In the genomic region with DNA sequence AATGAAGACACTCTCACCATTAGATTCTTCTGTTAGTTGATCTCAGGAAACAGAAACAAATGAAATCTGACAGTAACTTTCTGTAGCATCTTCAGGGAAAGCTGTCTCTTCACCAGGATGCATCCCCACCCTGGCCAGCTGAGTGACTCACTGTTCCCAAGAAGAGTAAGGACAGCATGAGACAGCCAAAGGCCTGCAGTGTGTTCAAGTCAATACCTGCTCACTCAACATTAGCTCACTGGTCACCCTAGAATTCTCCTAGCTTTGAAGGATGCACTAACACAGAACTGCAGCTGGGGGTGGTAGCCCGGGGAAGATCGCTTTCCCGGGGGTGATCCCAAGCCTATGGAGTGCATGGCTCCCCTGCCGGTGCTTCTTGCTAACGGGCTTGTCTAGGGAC, we compare ENCODE assay signal across 9 cellular contexts. TPM values are rescaled to one million over a fixed set of nuclear protein-coding genes. Genes with fewer than 3 reads are reported as not detected.
DNase-seq lines count a peak whose midpoint lies in the region; ATAC-seq and TF ChIP-seq lines count a peak whose summit lies in the region.
"Had no signal": no experiment of that assay in that cellular context is flagged by ENCODE, and none has a peak within 500 bp of the region (broad histone marks: within the 10 kb centered on the region; RNA-seq: fewer than 3 reads in every experiment).

No MANE protein-coding gene starts in this region.

- H3K36me3 ChIP-seq in Caco-2 (ENCODE audit: control insufficient read depth, insufficient read depth, low read length) (peaks cover 7% of the 10 kb centered on the region), heart left ventricle (peaks cover 0 to 44% (median 40%) of the 10 kb centered on the region in 9 donors), gastrocnemius medialis (peaks cover 0 to 34% of the 10 kb centered on the region in 2 donors)

- POLR2A ChIA-PET in Caco-2 (lab: Charles Lee): no interaction called here

- CTCF ChIA-PET in Caco-2 (lab: Charles Lee): no interaction called here
- CTCF ChIA-PET in Calu3 (lab: Charles Lee): interaction anchor here (0.6 to 1.1 kb wide), 3 partner anchors 18 to 132 kb away, joined by 3 to 4 read pairs (median 3); no protein-coding TSS in a partner anchor

- H3K27me3 ChIP-seq in Caco-2 (replicated peaks; ENCODE audit: control insufficient read depth, insufficient read depth, low read length) (no peaks in the 10 kb centered on the region), heart left ventricle (no peaks in the 10 kb centered on the region), gastrocnemius medialis (no peaks in the 10 kb centered on the region)

- in situ Hi-C loops in gastrocnemius medialis (cut with MboI; ENCODE audit: low sequenced_read_pairs in 4 of 4): no loop called here

- H3K9me3 ChIP-seq in Caco-2 (no peaks in the 10 kb centered on the region), heart left ventricle (no peaks in the 10 kb centered on the region), gastrocnemius medialis (no peaks in the 10 kb centered on the region)

- DNase-seq in Caco-2: no peak
- peak; percentile 38 for DNase-seq in T1000 (lab: John Stamatoyannopoulos, UW)
- DNase-seq in heart left ventricle: peak in 1 of 5 donors; percentile 40
- peak in 1 of 2 donors; percentile 27 for DNase-seq in gastrocnemius medialis
- DNase-seq in NCI-H2171 (lab: John Stamatoyannopoulos, UW): no peak
- DNase-seq in Calu3: no peak
- DNase-seq in cerebellar cortex (ENCODE audit: low spot score): no peak
- no peak for DNase-seq in nucleus accumbens (lab: John Stamatoyannopoulos, UW)
- DNase-seq: NCI-H2081 had no signal

- H3K4me1 Mint-ChIP-seq in Caco-2 (ENCODE audit: low read depth, unreplicated experiment): no peaks in the 10 kb centered on the region
- H3K4me1 Mint-ChIP-seq in Calu3 (ENCODE audit: low read depth, unreplicated experiment): peaks cover 18% of the 10 kb centered on the region

- TF ChIP-seq POLR2A in heart left ventricle (IDR thresholded peaks at IDR 0.05): no peak
- no peak for TF ChIP-seq POLR2A in gastrocnemius medialis (IDR thresholded peaks at IDR 0.05)

- H3K27ac Mint-ChIP-seq in Caco-2 (ENCODE audit: unreplicated experiment): peak overlapping the region; percentile 40
- no peak overlapping the region for H3K27ac Mint-ChIP-seq in Calu3 (ENCODE audit: unreplicated experiment)

- peak overlapping the region; percentile 71 to 90 (median 83) for H3K27ac ChIP-seq in heart left ventricle
- peak overlapping the region; percentile 61 to 82 (median 72) for H3K27ac ChIP-seq in gastrocnemius medialis

- no peak for TF ChIP-seq CTCF in Caco-2 (IDR thresholded peaks at IDR 0.05; ENCODE audit: insufficient read depth in 1 of 2, low read depth in 1 of 2, low read length in 1 of 2, severe bottlenecking in 1 of 2, unreplicated experiment in 1 of 2)
- TF ChIP-seq CTCF in heart left ventricle (IDR thresholded peaks at IDR 0.05): no peak
- no peak for TF ChIP-seq CTCF in gastrocnemius medialis (IDR thresholded peaks at IDR 0.05 in 4 of 5, conservative IDR thresholded peaks at IDR 0.05 in 1 of 5)
- no peak for TF ChIP-seq CTCF in Calu3 (IDR thresholded peaks at IDR 0.05; ENCODE audit: unreplicated experiment)

- H3K4me3 ChIP-seq in Caco-2 (ENCODE audit: low read depth, low read length): no peak overlapping the region
- H3K4me3 ChIP-seq in heart left ventricle: no peak overlapping the region
- H3K4me3 ChIP-seq in gastrocnemius medialis: no peak overlapping the region

- H3K9me3 Mint-ChIP-seq in Caco-2 (ENCODE audit: unreplicated experiment) (no peaks in the 10 kb centered on the region), Calu3 (ENCODE audit: low read depth, unreplicated experiment) (no peaks in the 10 kb centered on the region)

- H3K4me1 ChIP-seq in Caco-2 (peaks cover 17% of the 10 kb centered on the region; the same call in 1 of the 2 replicates), heart left ventricle (peaks cover 12 to 47% (median 30%) of the 10 kb centered on the region in 12 donors), gastrocnemius medialis (peaks cover 15 to 21% of the 10 kb centered on the region in 2 donors)

- 92 to 100% (median 95%) methylated on average over 5 of the region's 5 CpGs for WGBS in heart left ventricle, 4 donors

- H3K36me3 Mint-ChIP-seq in Caco-2 (ENCODE audit: insufficient read depth, unreplicated experiment): peaks cover 76% of the 10 kb centered on the region
- H3K36me3 Mint-ChIP-seq in Calu3 (ENCODE audit: insufficient read depth, unreplicated experiment): peaks cover 31% of the 10 kb centered on the region

- H3K27me3 Mint-ChIP-seq in Caco-2 (ENCODE audit: insufficient read depth, unreplicated experiment) (no peaks in the 10 kb centered on the region), Calu3 (ENCODE audit: unreplicated experiment) (no peaks in the 10 kb centered on the region)

- intact Hi-C loops in Caco-2 (cut with micrococcal nuclease; ENCODE audit: unreplicated experiment): no loop called here
- intact Hi-C loops in heart left ventricle (cut with DNase I): no loop called here
- intact Hi-C loops in gastrocnemius medialis (cut with DNase I; ENCODE audit: low total_unique reads): no loop called here
- intact Hi-C loops in Calu3 (cut with micrococcal nuclease; ENCODE audit: unreplicated experiment): no loop called here

- H3K4me3 Mint-ChIP-seq in Caco-2 (ENCODE audit: unreplicated experiment): no peak overlapping the region
- H3K4me3 Mint-ChIP-seq in Calu3 (ENCODE audit: low read depth, unreplicated experiment): no peak overlapping the region

- BruUV-seq in Caco-2 (replicated peaks; lab: Mats Ljungman, UMichigan) (no TSS peak), Calu3 (replicated peaks; lab: Mats Ljungman, UMichigan) (no TSS peak)

- ATAC-seq in heart left ventricle (peak; percentile 9 to 45 (median 30)), gastrocnemius medialis (peak; percentile 32 to 56)

RNA-seq across cellular contexts. Expression of a gene that starts 28.2 kb away (rescaled TPM):
- total RNA-seq in Caco-2 (2022) (0.36 and 1.3 TPM in 2 replicates), heart left ventricle (1 to 10 TPM in 1 of 9 donors, under 1 TPM in 3, not detected in 5; 0.14 to 1.5 (median 0.44) TPM), gastrocnemius medialis (1 to 10 TPM in 2 of 4 donors, not detected in 2; 1.1 to 2.7 TPM), Calu3 (2022) (1.3 and 3.6 TPM in 2 replicates)
- under 1 TPM; 0.25 to 0.30 TPM for polyA plus RNA-seq in heart left ventricle
